15 cellular contexts compared by ENCODE assay signal in genomic region chr20:44533928-44534327, GRCh38.
"Had no signal": no experiment of that assay in that cellular context is flagged by ENCODE, and none has a peak within 500 bp of the region (broad histone marks: within the 10 kb centered on the region; RNA-seq: fewer than 3 reads in every experiment).

No MANE protein-coding gene starts in this region.

- H3K27me3 ChIP-seq: adrenal gland had no signal

- FAIRE-seq: colon, endothelial cell of umbilical vein, frontal cortex, keratinocyte had no signal

- H3K27ac ChIP-seq: left lung, psoas muscle, thoracic aorta had no signal

- H3K9me3 ChIP-seq: adrenal gland, left lung, psoas muscle, thoracic aorta had no signal

- H3K36me3 ChIP-seq: adrenal gland, left lung, thoracic aorta had no signal

- H3K4me3 ChIP-seq: adrenal gland, left lung, psoas muscle, thoracic aorta had no signal

- ATAC-seq: left lung; natural killer cell treated with Interleukin-12 subunit alpha and Interleukin-12 subunit beta and Interleukin-15 and Interleukin-18, amount 100 ng/mL, for 72 hours; psoas muscle had no signal

- DNase-seq: activated CD4-positive, alpha-beta T cell treated with anti-CD3 and anti-CD28 coated beads, Interleukin-2, amount 10 ng/mL, durations not matched to agents 7 days and 5 days; activated CD4-positive, CD25-positive, alpha-beta regulatory T cell; activated naive CD4-positive, alpha-beta T cell treated with anti-CD3 and anti-CD28 coated beads, Interleukin-2, amount 50 U/mL, for 16 hours; activated T-cell treated with anti-CD3 and anti-CD28 coated beads, Interleukin-2, amount 50 U/mL, for 1 hour; adrenal gland; left lung; psoas muscle; stimulated activated CD4-positive, alpha-beta T cell treated with anti-CD3 and anti-CD28 coated beads, Interleukin-15, amount 100 ng/mL, for 24 hours; stimulated activated CD4-positive, alpha-beta T cell treated with anti-CD3 and anti-CD28 coated beads, Interleukin-4, amount 100 ng/mL, for 24 hours had no signal
